8 cellular contexts compared by ENCODE assay signal in the genomic region with DNA sequence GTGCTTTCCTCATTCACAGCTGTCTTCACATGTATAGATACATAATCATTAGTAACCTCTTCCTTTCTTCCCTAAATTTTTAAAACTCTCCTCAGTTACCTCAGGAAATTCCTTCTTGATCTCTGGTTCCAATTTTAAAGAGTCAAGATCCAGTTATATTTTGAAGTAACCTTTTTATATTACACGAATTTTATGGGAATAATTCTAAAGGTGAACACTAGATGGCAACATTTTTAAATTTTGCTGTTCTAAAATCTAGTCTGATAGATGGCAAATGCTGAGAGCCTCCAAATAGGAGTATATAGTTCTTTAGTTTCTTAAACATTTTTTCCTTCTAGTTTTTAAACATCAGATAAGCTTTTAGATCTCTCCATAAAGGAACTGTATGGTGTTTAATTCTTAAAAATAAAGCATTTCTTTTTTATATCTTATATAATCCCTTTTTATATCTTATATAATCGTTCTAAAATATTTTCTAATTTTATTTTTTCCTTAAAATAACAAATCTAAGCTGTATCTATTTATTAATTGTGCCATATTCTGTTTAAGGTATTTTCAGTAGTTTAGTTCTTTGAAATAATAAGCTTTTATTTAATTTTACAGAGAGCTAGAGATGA. TPM values are rescaled to one million over a fixed set of nuclear protein-coding genes. Genes with fewer than 3 reads are reported as not detected.
DNase-seq lines count a peak whose midpoint lies in the region; ATAC-seq and TF ChIP-seq lines count a peak whose summit lies in the region.

No MANE protein-coding gene starts in this region.

- CTCF ChIA-PET in HEK293T (lab: Yijun Ruan, JAX): interaction anchor here (1.1 to 1.5 kb wide), 3 partner anchors 145 to 158 kb away, joined by 3 to 5 read pairs (median 5); no protein-coding TSS in a partner anchor

- WGBS in suprapubic skin: 42% methylated on average over 2 of the region's 2 CpGs

- ATAC-seq in GM18519 (IDR thresholded peaks at IDR 0.05; ENCODE audit: low FRiP score, unreplicated experiment) (no peak), GM19467 (IDR thresholded peaks at IDR 0.05; ENCODE audit: unreplicated experiment) (no peak)

- no peak for TF ChIP-seq EP300 in suprapubic skin (IDR thresholded peaks at IDR 0.05)

- POLR2A ChIA-PET in HEK293T (lab: Yijun Ruan, JAX): no interaction called here

- no peaks in the 10 kb centered on the region for H3K9me3 ChIP-seq in suprapubic skin

- no peaks in the 10 kb centered on the region for H3K36me3 ChIP-seq in suprapubic skin

- H3K4me3 ChIP-seq in suprapubic skin: no peak overlapping the region

- H3K27me3 ChIP-seq in suprapubic skin: no peaks in the 10 kb centered on the region

- TF ChIP-seq POLR2A in suprapubic skin (IDR thresholded peaks at IDR 0.05): no peak

- peak; percentile 33 to 52 for TF ChIP-seq CTCF in suprapubic skin (IDR thresholded peaks at IDR 0.05)

- no peaks in the 10 kb centered on the region for H3K4me1 ChIP-seq in suprapubic skin

- DNase-seq in D341Med (ENCODE audit: low spot score) (peak; percentile 36), HEK293T (ENCODE audit: extremely low spot score) (peak; percentile 33), RPMI8226 (peak; percentile 21), fibroblast of the conjunctiva (ENCODE audit: low read depth) (peak; percentile 21), suprapubic skin (ENCODE audit: low spot score in 2 of 2) (no peak), KG1 (lab: John Stamatoyannopoulos, UW) (no peak)

- no peak overlapping the region for H3K27ac ChIP-seq in suprapubic skin

TF ChIP-seq in HEK293T, 16 proteins besides CTCF, POLR2A, EP300 and RAD21:
- TF ChIP-seq SUZ12 (IDR thresholded peaks at IDR 0.05) (no peak), HDGF (IDR thresholded peaks at IDR 0.05; ENCODE audit: borderline replicate concordance) (no peak), L3MBTL2 (conservative IDR thresholded peaks at IDR 0.05) (no peak), ZNF384 (IDR thresholded peaks at IDR 0.05) (no peak), SP1 (IDR thresholded peaks at IDR 0.05) (no peak), FOXK2 (IDR thresholded peaks at IDR 0.05) (no peak), FOXA1 (IDR thresholded peaks at IDR 0.05) (no peak), CTBP1 (IDR thresholded peaks at IDR 0.05; ENCODE audit: borderline replicate concordance) (no peak)
- TF ChIP-seq, protein P1, sequence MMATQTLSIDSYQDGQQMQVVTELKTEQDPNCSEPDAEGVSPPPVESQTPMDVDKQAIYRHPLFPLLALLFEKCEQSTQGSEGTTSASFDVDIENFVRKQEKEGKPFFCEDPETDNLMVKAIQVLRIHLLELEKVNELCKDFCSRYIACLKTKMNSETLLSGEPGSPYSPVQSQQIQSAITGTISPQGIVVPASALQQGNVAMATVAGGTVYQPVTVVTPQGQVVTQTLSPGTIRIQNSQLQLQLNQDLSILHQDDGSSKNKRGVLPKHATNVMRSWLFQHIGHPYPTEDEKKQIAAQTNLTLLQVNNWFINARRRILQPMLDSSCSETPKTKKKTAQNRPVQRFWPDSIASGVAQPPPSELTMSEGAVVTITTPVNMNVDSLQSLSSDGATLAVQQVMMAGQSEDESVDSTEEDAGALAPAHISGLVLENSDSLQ (IDR thresholded peaks at IDR 0.05): no peak

RNA-seq across cellular contexts. Expression of gene PAPSS1, which starts 37.9 kb away (rescaled TPM):
- 10 to 100 TPM; 44.4 to 58.4 (median 52.0) TPM for total RNA-seq in suprapubic skin

Comparison
In these comparisons a context has a peak if more than half of its experiments do, and no peak if none do; other contexts are left out.
1. DNase-seq: peak in D341Med (single experiment), HEK293T (single experiment), RPMI8226 (single experiment) and fibroblast of the conjunctiva (single experiment); none in suprapubic skin (0 of 2) and KG1 (single experiment).